Comparison of ENCODE assay signal across 8 cellular contexts in genomic region chr9:123268950-123269302, GRCh38.
DNase-seq lines count a peak whose midpoint lies in the region; ATAC-seq and TF ChIP-seq lines count a peak whose summit lies in the region.

No MANE protein-coding gene starts in this region.

- H3K36me3 ChIP-seq in muscle layer of duodenum (ENCODE audit: control insufficient read depth in 1 of 2, insufficient read depth in 2 of 2, low read length in 2 of 2): no peaks in the 10 kb centered on the region

- H3K27me3 Mint-ChIP-seq in stimulated activated naive CD8-positive, alpha-beta T cell treated with anti-CD3 and anti-CD28 coated beads, Interleukin-15, Interleukin-2, amounts not matched to agents 100 ng/mL and 50 ng/mL, for 24 hours: no peaks in the 10 kb centered on the region

- no peaks in the 10 kb centered on the region for H3K36me3 Mint-ChIP-seq in stimulated activated naive CD8-positive, alpha-beta T cell treated with anti-CD3 and anti-CD28 coated beads, Interleukin-15, Interleukin-2, amounts not matched to agents 100 ng/mL and 50 ng/mL, for 24 hours (ENCODE audit: low read depth)

- H3K9me3 ChIP-seq in muscle layer of duodenum (ENCODE audit: control insufficient read depth in 1 of 2, low read length in 2 of 2): no peaks in the 10 kb centered on the region

- no peaks in the 10 kb centered on the region for H3K27me3 ChIP-seq in muscle layer of duodenum (ENCODE audit: low read depth, low read length)

- no peak overlapping the region for H3K27ac ChIP-seq in muscle layer of duodenum (ENCODE audit: low read length)

- no peak for DNase-seq in stimulated activated naive CD8-positive, alpha-beta T cell treated with anti-CD3 and anti-CD28 coated beads, Interleukin-15, Interleukin-2, amounts not matched to agents 100 U/mL and 50 U/mL, for 24 hours
- DNase-seq in cardiac fibroblast (ENCODE audit: low read depth in 2 of 2) (no peak), NCI-H1694 treated with DMSO at 0.1 percent for 48 hours (lab: John Stamatoyannopoulos, UW) (no peak), EL (no peak)

- no peaks in the 10 kb centered on the region for H3K9me3 Mint-ChIP-seq in stimulated activated naive CD8-positive, alpha-beta T cell treated with anti-CD3 and anti-CD28 coated beads, Interleukin-15, Interleukin-2, amounts not matched to agents 100 ng/mL and 50 ng/mL, for 24 hours

- peaks cover 3 to 14% of the 10 kb centered on the region in 2 donors for H3K4me1 ChIP-seq in muscle layer of duodenum (ENCODE audit: control insufficient read depth in 1 of 2, insufficient read depth in 2 of 2, low read length in 2 of 2)

- H3K4me1 Mint-ChIP-seq in stimulated activated naive CD8-positive, alpha-beta T cell treated with anti-CD3 and anti-CD28 coated beads, Interleukin-15, Interleukin-2, amounts not matched to agents 100 ng/mL and 50 ng/mL, for 24 hours (ENCODE audit: low read depth): peaks cover 38% of the 10 kb centered on the region

- H3K4me3 Mint-ChIP-seq in stimulated activated naive CD8-positive, alpha-beta T cell treated with anti-CD3 and anti-CD28 coated beads, Interleukin-15, Interleukin-2, amounts not matched to agents 100 ng/mL and 50 ng/mL, for 24 hours: peak overlapping the region; percentile 70

- TF ChIP-seq CTCF in cardiac fibroblast (IDR thresholded peaks at IDR 0.05; ENCODE audit: low read depth, low read length): no peak

- H3K4me3 ChIP-seq in cardiac fibroblast (replicated peaks in 1 of 2; ENCODE audit: low read depth in 2 of 2, low read length in 2 of 2) (peak overlapping the region; percentile 67 to 69), muscle layer of duodenum (ENCODE audit: low read depth in 1 of 2, low read length in 2 of 2) (peak overlapping the region; percentile 66 to 99)

- H3K27ac Mint-ChIP-seq in stimulated activated naive CD8-positive, alpha-beta T cell treated with anti-CD3 and anti-CD28 coated beads, Interleukin-15, Interleukin-2, amounts not matched to agents 100 ng/mL and 50 ng/mL, for 24 hours: no peak overlapping the region

- ATAC-seq in stimulated activated naive CD8-positive, alpha-beta T cell treated with anti-CD3 and anti-CD28 coated beads, Interleukin-15, Interleukin-2, amounts not matched to agents 100 U/mL and 50 U/mL, for 24 hours: no peak
- ATAC-seq in HG03175 (IDR thresholded peaks at IDR 0.05; ENCODE audit: unreplicated experiment) (no peak), GM18861 (IDR thresholded peaks at IDR 0.05; ENCODE audit: unreplicated experiment) (no peak)
